ENCODE assay signal across 28 cellular contexts in genomic region chr6:157251565-157252247, GRCh38.
"Had no signal": no experiment of that assay in that cellular context is flagged by ENCODE, and none has a peak within 500 bp of the region (broad histone marks: within the 10 kb centered on the region; RNA-seq: fewer than 3 reads in every experiment).

No MANE protein-coding gene starts in this region.

- H3K27ac ChIP-seq: left ventricle myocardium inferior, parathyroid adenoma, psoas muscle, skin epidermis, stomach, testis, thyroid gland, transverse colon, upper lobe of left lung, vagina had no signal

- H3K27me3 ChIP-seq: stomach, testis, thyroid gland, transverse colon, upper lobe of left lung, vagina had no signal

- FAIRE-seq: islet of Langerhans, kidney had no signal

- H3K36me3 ChIP-seq: left ventricle myocardium inferior, stomach, thyroid gland, transverse colon, upper lobe of left lung, vagina had no signal

- H3K79me2 ChIP-seq: parathyroid adenoma had no signal

- H3K4me3 ChIP-seq: left ventricle myocardium inferior, lung, mucosa of descending colon, psoas muscle, skin epidermis, stomach, testis, thyroid gland, transverse colon, upper lobe of left lung, vagina had no signal

- H3K9me3 ChIP-seq: stomach, testis, thyroid gland, transverse colon, vagina had no signal

- ATAC-seq: mucosa of descending colon; naive thymus-derived CD4-positive, alpha-beta T cell; natural killer cell treated with Interleukin-12 subunit alpha and Interleukin-12 subunit beta and Interleukin-15 and Interleukin-18, amount 100 ng/mL, for 72 hours; psoas muscle; sciatic nerve; stimulated activated naive B cell treated with anti-CD40 and anti-IgM and Interleukin-4, amounts not matched to agents 10 μg/mL and 1 μg/mL and 100 μg/mL, for 72 hours; stimulated activated naive CD8-positive, alpha-beta T cell treated with anti-CD3 and anti-CD28 coated beads, Interleukin-15, Interleukin-2, amounts not matched to agents 100 U/mL and 50 U/mL, for 24 hours had no signal

- H3K9ac ChIP-seq: parathyroid adenoma had no signal

- H3K4me1 ChIP-seq: parathyroid adenoma, psoas muscle, testis, thyroid gland, upper lobe of left lung had no signal

- DNase-seq: hypothalamus; immature natural killer cell; kidney; left ventricle myocardium inferior; mesendoderm; midbrain; mucosa of descending colon; naive thymus-derived CD4-positive, alpha-beta T cell; nucleus accumbens; psoas muscle; stimulated activated CD4-positive, alpha-beta T cell treated with anti-CD3 and anti-CD28 coated beads, Interleukin-12 subunit alpha, Interleukin-12 subunit beta, amount 100 ng/mL, for 4 hours; stimulated activated CD4-positive, alpha-beta T cell treated with anti-CD3 and anti-CD28 coated beads, Interleukin-15, amount 100 ng/mL, for 24 hours; stimulated activated CD4-positive, alpha-beta T cell treated with anti-CD3 and anti-CD28 coated beads, Interleukin-2, amount 100 ng/mL, for 24 hours; stimulated activated CD4-positive, alpha-beta T cell treated with anti-CD3 and anti-CD28 coated beads, Interleukin-4, amount 100 ng/mL, for 1 hour; stimulated activated naive B cell treated with anti-CD40 and anti-IgM and Interleukin-4, amounts not matched to agents 10 μg/mL and 1 μg/mL and 100 μg/mL, for 72 hours; stimulated activated naive CD8-positive, alpha-beta T cell treated with anti-CD3 and anti-CD28 coated beads, Interleukin-15, Interleukin-2, amounts not matched to agents 100 U/mL and 50 U/mL, for 24 hours; stomach; testis; thyroid gland; transverse colon; upper lobe of left lung had no signal

- H2AFZ ChIP-seq: parathyroid adenoma had no signal
